ENCODE assay signal across 1 cellular context in genomic region chrX:45842207-45842900, GRCh38.
TF ChIP-seq lines count a peak whose summit lies in the region.

No MANE protein-coding gene starts in this region.

TF ChIP-seq in GM23338, 12 proteins besides CTCF, POLR2A, EP300 and RAD21 (continued from another document):
- TF ChIP-seq, protein P1, sequence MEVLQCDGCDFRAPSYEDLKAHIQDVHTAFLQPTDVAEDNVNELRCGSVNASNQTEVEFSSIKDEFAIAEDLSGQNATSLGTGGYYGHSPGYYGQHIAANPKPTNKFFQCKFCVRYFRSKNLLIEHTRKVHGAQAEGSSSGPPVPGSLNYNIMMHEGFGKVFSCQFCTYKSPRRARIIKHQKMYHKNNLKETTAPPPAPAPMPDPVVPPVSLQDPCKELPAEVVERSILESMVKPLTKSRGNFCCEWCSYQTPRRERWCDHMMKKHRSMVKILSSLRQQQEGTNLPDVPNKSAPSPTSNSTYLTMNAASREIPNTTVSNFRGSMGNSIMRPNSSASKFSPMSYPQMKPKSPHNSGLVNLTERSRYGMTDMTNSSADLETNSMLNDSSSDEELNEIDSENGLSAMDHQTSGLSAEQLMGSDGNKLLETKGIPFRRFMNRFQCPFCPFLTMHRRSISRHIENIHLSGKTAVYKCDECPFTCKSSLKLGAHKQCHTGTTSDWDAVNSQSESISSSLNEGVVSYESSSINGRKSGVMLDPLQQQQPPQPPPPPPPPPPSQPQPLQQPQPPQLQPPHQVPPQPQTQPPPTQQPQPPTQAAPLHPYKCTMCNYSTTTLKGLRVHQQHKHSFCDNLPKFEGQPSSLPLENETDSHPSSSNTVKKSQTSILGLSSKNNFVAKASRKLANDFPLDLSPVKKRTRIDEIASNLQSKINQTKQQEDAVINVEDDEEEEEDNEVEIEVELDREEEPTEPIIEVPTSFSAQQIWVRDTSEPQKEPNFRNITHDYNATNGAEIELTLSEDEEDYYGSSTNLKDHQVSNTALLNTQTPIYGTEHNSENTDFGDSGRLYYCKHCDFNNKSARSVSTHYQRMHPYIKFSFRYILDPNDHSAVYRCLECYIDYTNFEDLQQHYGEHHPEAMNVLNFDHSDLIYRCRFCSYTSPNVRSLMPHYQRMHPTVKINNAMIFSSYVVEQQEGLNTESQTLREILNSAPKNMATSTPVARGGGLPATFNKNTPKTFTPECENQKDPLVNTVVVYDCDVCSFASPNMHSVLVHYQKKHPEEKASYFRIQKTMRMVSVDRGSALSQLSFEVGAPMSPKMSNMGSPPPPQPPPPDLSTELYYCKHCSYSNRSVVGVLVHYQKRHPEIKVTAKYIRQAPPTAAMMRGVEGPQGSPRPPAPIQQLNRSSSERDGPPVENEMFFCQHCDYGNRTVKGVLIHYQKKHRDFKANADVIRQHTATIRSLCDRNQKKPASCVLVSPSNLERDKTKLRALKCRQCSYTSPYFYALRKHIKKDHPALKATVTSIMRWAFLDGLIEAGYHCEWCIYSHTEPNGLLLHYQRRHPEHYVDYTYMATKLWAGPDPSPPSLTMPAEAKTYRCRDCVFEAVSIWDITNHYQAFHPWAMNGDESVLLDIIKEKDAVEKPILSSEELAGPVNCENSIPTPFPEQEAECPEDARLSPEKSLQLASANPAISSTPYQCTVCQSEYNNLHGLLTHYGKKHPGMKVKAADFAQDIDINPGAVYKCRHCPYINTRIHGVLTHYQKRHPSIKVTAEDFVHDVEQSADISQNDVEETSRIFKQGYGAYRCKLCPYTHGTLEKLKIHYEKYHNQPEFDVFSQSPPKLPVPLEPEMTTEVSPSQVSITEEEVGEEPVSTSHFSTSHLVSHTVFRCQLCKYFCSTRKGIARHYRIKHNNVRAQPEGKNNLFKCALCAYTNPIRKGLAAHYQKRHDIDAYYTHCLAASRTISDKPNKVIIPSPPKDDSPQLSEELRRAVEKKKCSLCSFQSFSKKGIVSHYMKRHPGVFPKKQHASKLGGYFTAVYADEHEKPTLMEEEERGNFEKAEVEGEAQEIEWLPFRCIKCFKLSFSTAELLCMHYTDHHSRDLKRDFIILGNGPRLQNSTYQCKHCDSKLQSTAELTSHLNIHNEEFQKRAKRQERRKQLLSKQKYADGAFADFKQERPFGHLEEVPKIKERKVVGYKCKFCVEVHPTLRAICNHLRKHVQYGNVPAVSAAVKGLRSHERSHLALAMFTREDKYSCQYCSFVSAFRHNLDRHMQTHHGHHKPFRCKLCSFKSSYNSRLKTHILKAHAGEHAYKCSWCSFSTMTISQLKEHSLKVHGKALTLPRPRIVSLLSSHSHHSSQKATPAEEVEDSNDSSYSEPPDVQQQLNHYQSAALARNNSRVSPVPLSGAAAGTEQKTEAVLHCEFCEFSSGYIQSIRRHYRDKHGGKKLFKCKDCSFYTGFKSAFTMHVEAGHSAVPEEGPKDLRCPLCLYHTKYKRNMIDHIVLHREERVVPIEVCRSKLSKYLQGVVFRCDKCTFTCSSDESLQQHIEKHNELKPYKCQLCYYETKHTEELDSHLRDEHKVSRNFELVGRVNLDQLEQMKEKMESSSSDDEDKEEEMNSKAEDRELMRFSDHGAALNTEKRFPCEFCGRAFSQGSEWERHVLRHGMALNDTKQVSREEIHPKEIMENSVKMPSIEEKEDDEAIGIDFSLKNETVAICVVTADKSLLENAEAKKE (CRISPR knock-in tag; IDR thresholded peaks at IDR 0.05), result no peak
- no peak for TF ChIP-seq CREB1 (CRISPR knock-in tag; IDR thresholded peaks at IDR 0.05; ENCODE audit: low read depth)
- no peak for TF ChIP-seq JUNB (IDR thresholded peaks at IDR 0.05; ENCODE audit: unreplicated experiment)
- TF ChIP-seq STAT1 (IDR thresholded peaks at IDR 0.05; ENCODE audit: unreplicated experiment), result no peak
- no peak for TF ChIP-seq POLR2AphosphoS5 (IDR thresholded peaks at IDR 0.05; ENCODE audit: low read depth)
- no peak for TF ChIP-seq NANOG (IDR thresholded peaks at IDR 0.05; ENCODE audit: borderline replicate concordance)
- TF ChIP-seq EZH2phosphoT487 (IDR thresholded peaks at IDR 0.05; ENCODE audit: unreplicated experiment), result no peak
- no peak for TF ChIP-seq ZNF114 (CRISPR knock-in tag; IDR thresholded peaks at IDR 0.05)
- no peak for TF ChIP-seq ETS1 (IDR thresholded peaks at IDR 0.05)
- TF ChIP-seq ZNF331 (CRISPR knock-in tag; IDR thresholded peaks at IDR 0.05; ENCODE audit: low read depth), result no peak
- TF ChIP-seq, protein P2, sequence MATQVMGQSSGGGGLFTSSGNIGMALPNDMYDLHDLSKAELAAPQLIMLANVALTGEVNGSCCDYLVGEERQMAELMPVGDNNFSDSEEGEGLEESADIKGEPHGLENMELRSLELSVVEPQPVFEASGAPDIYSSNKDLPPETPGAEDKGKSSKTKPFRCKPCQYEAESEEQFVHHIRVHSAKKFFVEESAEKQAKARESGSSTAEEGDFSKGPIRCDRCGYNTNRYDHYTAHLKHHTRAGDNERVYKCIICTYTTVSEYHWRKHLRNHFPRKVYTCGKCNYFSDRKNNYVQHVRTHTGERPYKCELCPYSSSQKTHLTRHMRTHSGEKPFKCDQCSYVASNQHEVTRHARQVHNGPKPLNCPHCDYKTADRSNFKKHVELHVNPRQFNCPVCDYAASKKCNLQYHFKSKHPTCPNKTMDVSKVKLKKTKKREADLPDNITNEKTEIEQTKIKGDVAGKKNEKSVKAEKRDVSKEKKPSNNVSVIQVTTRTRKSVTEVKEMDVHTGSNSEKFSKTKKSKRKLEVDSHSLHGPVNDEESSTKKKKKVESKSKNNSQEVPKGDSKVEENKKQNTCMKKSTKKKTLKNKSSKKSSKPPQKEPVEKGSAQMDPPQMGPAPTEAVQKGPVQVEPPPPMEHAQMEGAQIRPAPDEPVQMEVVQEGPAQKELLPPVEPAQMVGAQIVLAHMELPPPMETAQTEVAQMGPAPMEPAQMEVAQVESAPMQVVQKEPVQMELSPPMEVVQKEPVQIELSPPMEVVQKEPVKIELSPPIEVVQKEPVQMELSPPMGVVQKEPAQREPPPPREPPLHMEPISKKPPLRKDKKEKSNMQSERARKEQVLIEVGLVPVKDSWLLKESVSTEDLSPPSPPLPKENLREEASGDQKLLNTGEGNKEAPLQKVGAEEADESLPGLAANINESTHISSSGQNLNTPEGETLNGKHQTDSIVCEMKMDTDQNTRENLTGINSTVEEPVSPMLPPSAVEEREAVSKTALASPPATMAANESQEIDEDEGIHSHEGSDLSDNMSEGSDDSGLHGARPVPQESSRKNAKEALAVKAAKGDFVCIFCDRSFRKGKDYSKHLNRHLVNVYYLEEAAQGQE (IDR thresholded peaks at IDR 0.05; ENCODE audit: unreplicated experiment), result no peak
TF ChIP-seq in GM23338: peak in this region for 0.
